Comparison of ENCODE assay signal across 14 cellular contexts in genomic region chr21:38992737-38993136, GRCh38.
A peak's percentile ranks its signal among the peaks of the same experiment; 100 is the strongest.
DNase-seq lines count a peak whose midpoint lies in the region; ATAC-seq, FAIRE-seq and TF ChIP-seq lines count a peak whose summit lies in the region.
"Had no signal": no experiment of that assay in that cellular context is flagged by ENCODE, and none has a peak within 500 bp of the region (broad histone marks: within the 10 kb centered on the region; RNA-seq: fewer than 3 reads in every experiment).

No MANE protein-coding gene starts in this region.

- H3K27me3 ChIP-seq in Peyer's patch (no peaks in the 10 kb centered on the region), endothelial cell of umbilical vein (ENCODE audit: control insufficient read depth in 2 of 2, insufficient read depth in 2 of 2, low read length in 2 of 2) (no peaks in the 10 kb centered on the region), liver (ENCODE audit: control insufficient read depth in 4 of 4, insufficient read depth in 4 of 4, low read length in 3 of 4) (no peaks in the 10 kb centered on the region)

- CTCF ChIA-PET in endothelial cell of umbilical vein (lab: Charles Lee) = interaction anchor here (0.5 to 2.4 kb wide), 6 partner anchors 12 to 822 kb away, joined by 3 to 8 read pairs (median 4); no protein-coding TSS in a partner anchor
- CTCF ChIA-PET in activated CD4-positive, alpha-beta T cell treated with anti-CD3 and anti-CD28 coated beads for 36 hours (lab: Charles Lee) = no interaction called here
- CTCF ChIA-PET in activated CD8-positive, alpha-beta memory T cell treated with anti-CD3 and anti-CD28 coated beads, Interleukin-2, amount 10 ng/mL, durations not matched to agents 7 days and 5 days (lab: Charles Lee) = interaction anchor here (1.5 kb wide), 1 partner anchor 36 kb away, joined by 3 read pairs; no protein-coding TSS in a partner anchor

- intact Hi-C loops in endothelial cell of umbilical vein (cut with micrococcal nuclease) = loop anchor here (1.0 to 5.0 kb wide), 10 partner anchors 12 to 494 kb away; partner anchors contain the start of gene ERG
- intact Hi-C loops in activated CD4-positive, alpha-beta T cell treated with anti-CD3 and anti-CD28 coated beads for 36 hours (cut with DNase I, micrococcal nuclease) = no loop called here

- peak; percentile 18 to 48 for TF ChIP-seq RAD21 in liver (IDR thresholded peaks at IDR 0.05)

- H3K4me1 ChIP-seq in Peyer's patch (peaks cover 0 to 40% (median 0%) of the 10 kb centered on the region in 4 donors), endothelial cell of umbilical vein (ENCODE audit: control insufficient read depth, extremely low read depth, insufficient read depth, low read length) (peaks cover 58% of the 10 kb centered on the region), liver (ENCODE audit: control insufficient read depth in 4 of 4, insufficient read depth in 4 of 4, low read length in 3 of 4) (no peaks in the 10 kb centered on the region)

- peak; percentile 100 for FAIRE-seq in endothelial cell of umbilical vein (lab: Jason Lieb, UNC)

- H3K36me3 Mint-ChIP-seq in stimulated activated effector memory CD8-positive, alpha-beta T cell treated with anti-CD3 and anti-CD28 coated beads, Interleukin-12 subunit alpha, Interleukin-12 subunit beta, amount 100 ng/mL, for 72 hours = no peaks in the 10 kb centered on the region
- no peaks in the 10 kb centered on the region for H3K36me3 Mint-ChIP-seq in activated CD4-positive, alpha-beta T cell treated with anti-CD3 and anti-CD28 coated beads for 36 hours (ENCODE audit: low read depth)
- H3K36me3 Mint-ChIP-seq in activated CD8-positive, alpha-beta memory T cell treated with anti-CD3 and anti-CD28 coated beads, Interleukin-2, amount 10 ng/mL, durations not matched to agents 7 days and 5 days = no peaks in the 10 kb centered on the region
- H3K36me3 Mint-ChIP-seq: activated naive CD8-positive, alpha-beta T cell; WTC11 had no signal

- TF ChIP-seq POLR2A in Peyer's patch (IDR thresholded peaks at IDR 0.05) = no peak
- peak; percentile 44 for TF ChIP-seq POLR2A in endothelial cell of umbilical vein (IDR thresholded peaks at IDR 0.05; ENCODE audit: low read depth, low read length)

- H3K27ac Mint-ChIP-seq in stimulated activated effector memory CD8-positive, alpha-beta T cell treated with anti-CD3 and anti-CD28 coated beads, Interleukin-12 subunit alpha, Interleukin-12 subunit beta, amount 100 ng/mL, for 72 hours = no peak overlapping the region
- H3K27ac Mint-ChIP-seq in activated CD4-positive, alpha-beta T cell treated with anti-CD3 and anti-CD28 coated beads for 36 hours = no peak overlapping the region
- no peak overlapping the region for H3K27ac Mint-ChIP-seq in activated CD8-positive, alpha-beta memory T cell treated with anti-CD3 and anti-CD28 coated beads, Interleukin-2, amount 10 ng/mL, durations not matched to agents 7 days and 5 days
- H3K27ac Mint-ChIP-seq: activated naive CD8-positive, alpha-beta T cell; WTC11 had no signal

- no peaks in the 10 kb centered on the region for H3K79me2 ChIP-seq in endothelial cell of umbilical vein (ENCODE audit: control insufficient read depth, insufficient read depth, low read length)

- H3K4me2 ChIP-seq in endothelial cell of umbilical vein (ENCODE audit: insufficient read depth, low read length) = peak overlapping the region; percentile 93

- H3K9me1 ChIP-seq in endothelial cell of umbilical vein (replicated peaks; ENCODE audit: control insufficient read depth, extremely low read depth, insufficient read depth, low read length) = no peaks in the 10 kb centered on the region

- 74% methylated on average over 3 of the region's 3 CpGs for WGBS in liver

- H3K36me3 ChIP-seq in Peyer's patch (no peaks in the 10 kb centered on the region), endothelial cell of umbilical vein (ENCODE audit: control insufficient read depth in 2 of 2, extremely low read depth in 1 of 2, insufficient read depth in 2 of 2, low read length in 2 of 2) (no peaks in the 10 kb centered on the region), liver (ENCODE audit: control insufficient read depth in 4 of 4, insufficient read depth in 3 of 4, low read depth in 1 of 4, low read length in 3 of 4) (no peaks in the 10 kb centered on the region)

- H3K9ac ChIP-seq in endothelial cell of umbilical vein (replicated peaks; ENCODE audit: extremely low read depth, insufficient read depth, low read length) (peak overlapping the region; percentile 69), liver (ENCODE audit: low read depth in 1 of 2, low read length in 2 of 2) (no peak overlapping the region)

- no TSS peak for BruUV-seq in endothelial cell of umbilical vein (replicated peaks; lab: Mats Ljungman, UMichigan)

- H4K20me1 ChIP-seq in endothelial cell of umbilical vein (replicated peaks; ENCODE audit: control insufficient read depth, extremely low read depth, insufficient read depth, low read length) = no peaks in the 10 kb centered on the region

- H3K9me3 Mint-ChIP-seq in stimulated activated effector memory CD8-positive, alpha-beta T cell treated with anti-CD3 and anti-CD28 coated beads, Interleukin-12 subunit alpha, Interleukin-12 subunit beta, amount 100 ng/mL, for 72 hours = no peaks in the 10 kb centered on the region
- no peaks in the 10 kb centered on the region for H3K9me3 Mint-ChIP-seq in activated CD4-positive, alpha-beta T cell treated with anti-CD3 and anti-CD28 coated beads for 36 hours (ENCODE audit: low read depth)
- H3K9me3 Mint-ChIP-seq in activated CD8-positive, alpha-beta memory T cell treated with anti-CD3 and anti-CD28 coated beads, Interleukin-2, amount 10 ng/mL, durations not matched to agents 7 days and 5 days (ENCODE audit: low read depth) = no peaks in the 10 kb centered on the region
- H3K9me3 Mint-ChIP-seq: WTC11 had no signal

- ATAC-seq in stimulated activated effector memory CD8-positive, alpha-beta T cell treated with anti-CD3 and anti-CD28 coated beads, Interleukin-12 subunit alpha, Interleukin-12 subunit beta, amount 100 ng/mL, for 72 hours = peak; percentile 5
- ATAC-seq in activated CD4-positive, alpha-beta T cell treated with anti-CD3 and anti-CD28 coated beads for 36 hours = no peak
- no peak for ATAC-seq in activated CD8-positive, alpha-beta memory T cell treated with anti-CD3 and anti-CD28 coated beads, Interleukin-2, amount 10 ng/mL, durations not matched to agents 7 days and 5 days
- ATAC-seq: WTC11 had no signal

- H3K27ac ChIP-seq in Peyer's patch (peak overlapping the region in 3 of 4 donors; percentile 53 to 56 (median 55)), endothelial cell of umbilical vein (ENCODE audit: insufficient read depth, low read depth, low read length) (peak overlapping the region; percentile 94), liver (ENCODE audit: low read depth in 1 of 2, low read length in 2 of 2) (peak overlapping the region in 1 of 2 donors; percentile 36)
- H3K27ac ChIP-seq: SK-N-MC had no signal

- H3K4me3 ChIP-seq in Peyer's patch = no peak overlapping the region
- H3K4me3 ChIP-seq in endothelial cell of umbilical vein (replicated peaks in 1 of 3; ENCODE audit: insufficient read depth in 1 of 3, low read depth in 1 of 3, low read length in 3 of 3) = peak overlapping the region in 1 of 3 experiments; percentile 51
- H3K4me3 ChIP-seq in liver (ENCODE audit: low read depth in 1 of 3, low read length in 3 of 3) = no peak overlapping the region
- H3K4me3 ChIP-seq: SK-N-MC, smooth muscle cell had no signal

- POLR2A ChIA-PET in endothelial cell of umbilical vein (lab: Charles Lee) = interaction anchor here (1.0 kb wide), 1 partner anchor 12 kb away, joined by 4 read pairs; no protein-coding TSS in a partner anchor
- POLR2A ChIA-PET in activated CD4-positive, alpha-beta T cell treated with anti-CD3 and anti-CD28 coated beads for 36 hours (lab: Charles Lee) = no interaction called here

- peak overlapping the region; percentile 4 for H2AFZ ChIP-seq in endothelial cell of umbilical vein (ENCODE audit: low read depth, low read length)

- H3K27me3 Mint-ChIP-seq in activated CD4-positive, alpha-beta T cell treated with anti-CD3 and anti-CD28 coated beads for 36 hours = peaks cover 23% of the 10 kb centered on the region
- H3K27me3 Mint-ChIP-seq in activated CD8-positive, alpha-beta memory T cell treated with anti-CD3 and anti-CD28 coated beads, Interleukin-2, amount 10 ng/mL, durations not matched to agents 7 days and 5 days = peaks cover 30% of the 10 kb centered on the region

- H3K4me3 Mint-ChIP-seq in stimulated activated effector memory CD8-positive, alpha-beta T cell treated with anti-CD3 and anti-CD28 coated beads, Interleukin-12 subunit alpha, Interleukin-12 subunit beta, amount 100 ng/mL, for 72 hours = no peak overlapping the region
- no peak overlapping the region for H3K4me3 Mint-ChIP-seq in activated CD4-positive, alpha-beta T cell treated with anti-CD3 and anti-CD28 coated beads for 36 hours
- no peak overlapping the region for H3K4me3 Mint-ChIP-seq in activated CD8-positive, alpha-beta memory T cell treated with anti-CD3 and anti-CD28 coated beads, Interleukin-2, amount 10 ng/mL, durations not matched to agents 7 days and 5 days
- H3K4me3 Mint-ChIP-seq: activated naive CD8-positive, alpha-beta T cell; WTC11 had no signal

- dilution Hi-C loops in endothelial cell of umbilical vein (cut with MboI; ENCODE audit: extremely low pct_ligation_motif_present, low sequenced_read_pairs) = no loop called here

- DNase-seq in Peyer's patch = no peak
- peak; percentile 92 for DNase-seq in endothelial cell of umbilical vein (ENCODE audit: low read depth, low spot score)
- DNase-seq in stimulated activated effector memory CD8-positive, alpha-beta T cell treated with anti-CD3 and anti-CD28 coated beads, Interleukin-12 subunit alpha, Interleukin-12 subunit beta, amount 100 ng/mL, for 72 hours (ENCODE audit: low spot score in 2 of 2) = no peak
- DNase-seq in superior temporal gyrus (ENCODE audit: extremely low spot score) = no peak
- no peak for DNase-seq in activated CD4-positive, alpha-beta T cell treated with anti-CD3 and anti-CD28 coated beads for 36 hours
- DNase-seq in putamen (ENCODE audit: low spot score) = no peak
- DNase-seq in activated CD8-positive, alpha-beta memory T cell treated with anti-CD3 and anti-CD28 coated beads, Interleukin-2, amount 10 ng/mL, durations not matched to agents 7 days and 5 days = no peak
- DNase-seq: activated CD8-positive, alpha-beta memory T cell treated with anti-CD3 and anti-CD28 coated beads, Interleukin-2, amount 50 U/mL, for 4 hours; NK-92 treated with Interleukin-12 subunit alpha and Interleukin-12 subunit beta, amount 100 ng/mL, for 24 hours had no signal

- TF ChIP-seq CTCF in Peyer's patch (IDR thresholded peaks at IDR 0.05) (no peak), endothelial cell of umbilical vein (IDR thresholded peaks at IDR 0.05; ENCODE audit: extremely low read depth in 1 of 2, insufficient read depth in 1 of 2, low read depth in 1 of 2, low read length in 2 of 2) (no peak), liver (IDR thresholded peaks at IDR 0.05; ENCODE audit: low read depth, low read length, missing input control) (no peak)

- H3K4me1 Mint-ChIP-seq in stimulated activated effector memory CD8-positive, alpha-beta T cell treated with anti-CD3 and anti-CD28 coated beads, Interleukin-12 subunit alpha, Interleukin-12 subunit beta, amount 100 ng/mL, for 72 hours = no peaks in the 10 kb centered on the region
- no peaks in the 10 kb centered on the region for H3K4me1 Mint-ChIP-seq in activated CD4-positive, alpha-beta T cell treated with anti-CD3 and anti-CD28 coated beads for 36 hours
- peaks cover 8% of the 10 kb centered on the region for H3K4me1 Mint-ChIP-seq in activated CD8-positive, alpha-beta memory T cell treated with anti-CD3 and anti-CD28 coated beads, Interleukin-2, amount 10 ng/mL, durations not matched to agents 7 days and 5 days

- H3K9me3 ChIP-seq in Peyer's patch (no peaks in the 10 kb centered on the region), endothelial cell of umbilical vein (replicated peaks; ENCODE audit: control insufficient read depth, insufficient read depth, low read length) (no peaks in the 10 kb centered on the region), liver (ENCODE audit: control insufficient read depth in 4 of 4, low read length in 3 of 4) (no peaks in the 10 kb centered on the region)
